Comparison of ENCODE assay signal across 1 cellular context in the genomic region with DNA sequence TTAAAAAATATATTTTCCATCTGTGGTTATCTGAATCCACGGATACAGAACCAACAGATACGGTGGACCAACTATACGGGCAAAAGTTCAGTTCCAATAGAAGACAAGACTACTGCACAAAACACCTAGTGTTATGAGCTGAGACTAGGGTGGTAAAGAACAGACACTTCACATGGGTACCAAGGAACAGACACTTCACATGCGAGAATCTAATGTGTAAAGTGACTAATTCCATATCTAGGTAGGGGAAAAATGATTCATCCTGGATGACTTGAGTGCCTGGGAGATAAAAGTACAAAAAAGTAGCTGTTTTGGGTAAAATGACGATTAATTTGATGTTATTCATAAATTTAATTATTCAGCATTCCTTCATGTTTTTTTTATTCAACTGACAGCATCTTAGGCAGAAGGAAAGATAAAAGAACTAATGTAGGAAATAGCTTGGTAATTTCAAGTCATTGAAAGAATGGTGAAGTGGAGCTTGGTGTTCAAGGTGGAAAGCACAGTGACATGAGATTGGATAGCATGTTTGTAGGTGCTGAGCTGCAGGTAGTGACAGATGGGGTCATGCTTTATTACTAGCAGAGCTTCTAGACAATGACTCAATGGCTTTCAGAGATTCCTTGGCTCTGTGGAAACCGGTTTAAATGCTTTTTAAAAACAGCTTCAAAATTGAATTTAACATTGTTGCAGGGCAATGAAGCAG.
TF ChIP-seq lines count a peak whose summit lies in the region.

No MANE protein-coding gene starts in this region.

TF ChIP-seq in WTC11, 78 proteins besides CTCF, POLR2A, EP300 and RAD21 (continued from another document):
- TF ChIP-seq, protein P1, sequence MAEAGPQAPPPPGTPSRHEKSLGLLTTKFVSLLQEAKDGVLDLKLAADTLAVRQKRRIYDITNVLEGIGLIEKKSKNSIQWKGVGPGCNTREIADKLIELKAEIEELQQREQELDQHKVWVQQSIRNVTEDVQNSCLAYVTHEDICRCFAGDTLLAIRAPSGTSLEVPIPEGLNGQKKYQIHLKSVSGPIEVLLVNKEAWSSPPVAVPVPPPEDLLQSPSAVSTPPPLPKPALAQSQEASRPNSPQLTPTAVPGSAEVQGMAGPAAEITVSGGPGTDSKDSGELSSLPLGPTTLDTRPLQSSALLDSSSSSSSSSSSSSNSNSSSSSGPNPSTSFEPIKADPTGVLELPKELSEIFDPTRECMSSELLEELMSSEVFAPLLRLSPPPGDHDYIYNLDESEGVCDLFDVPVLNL (CRISPR knock-in tag; IDR thresholded peaks at IDR 0.05; ENCODE audit: borderline replicate concordance, low read depth): no peak
- TF ChIP-seq ZNF121 (CRISPR knock-in tag; IDR thresholded peaks at IDR 0.05): no peak
- TF ChIP-seq, protein P2, sequence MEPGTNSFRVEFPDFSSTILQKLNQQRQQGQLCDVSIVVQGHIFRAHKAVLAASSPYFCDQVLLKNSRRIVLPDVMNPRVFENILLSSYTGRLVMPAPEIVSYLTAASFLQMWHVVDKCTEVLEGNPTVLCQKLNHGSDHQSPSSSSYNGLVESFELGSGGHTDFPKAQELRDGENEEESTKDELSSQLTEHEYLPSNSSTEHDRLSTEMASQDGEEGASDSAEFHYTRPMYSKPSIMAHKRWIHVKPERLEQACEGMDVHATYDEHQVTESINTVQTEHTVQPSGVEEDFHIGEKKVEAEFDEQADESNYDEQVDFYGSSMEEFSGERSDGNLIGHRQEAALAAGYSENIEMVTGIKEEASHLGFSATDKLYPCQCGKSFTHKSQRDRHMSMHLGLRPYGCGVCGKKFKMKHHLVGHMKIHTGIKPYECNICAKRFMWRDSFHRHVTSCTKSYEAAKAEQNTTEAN (CRISPR knock-in tag; IDR thresholded peaks at IDR 0.05): no peak
- TF ChIP-seq, protein P3, sequence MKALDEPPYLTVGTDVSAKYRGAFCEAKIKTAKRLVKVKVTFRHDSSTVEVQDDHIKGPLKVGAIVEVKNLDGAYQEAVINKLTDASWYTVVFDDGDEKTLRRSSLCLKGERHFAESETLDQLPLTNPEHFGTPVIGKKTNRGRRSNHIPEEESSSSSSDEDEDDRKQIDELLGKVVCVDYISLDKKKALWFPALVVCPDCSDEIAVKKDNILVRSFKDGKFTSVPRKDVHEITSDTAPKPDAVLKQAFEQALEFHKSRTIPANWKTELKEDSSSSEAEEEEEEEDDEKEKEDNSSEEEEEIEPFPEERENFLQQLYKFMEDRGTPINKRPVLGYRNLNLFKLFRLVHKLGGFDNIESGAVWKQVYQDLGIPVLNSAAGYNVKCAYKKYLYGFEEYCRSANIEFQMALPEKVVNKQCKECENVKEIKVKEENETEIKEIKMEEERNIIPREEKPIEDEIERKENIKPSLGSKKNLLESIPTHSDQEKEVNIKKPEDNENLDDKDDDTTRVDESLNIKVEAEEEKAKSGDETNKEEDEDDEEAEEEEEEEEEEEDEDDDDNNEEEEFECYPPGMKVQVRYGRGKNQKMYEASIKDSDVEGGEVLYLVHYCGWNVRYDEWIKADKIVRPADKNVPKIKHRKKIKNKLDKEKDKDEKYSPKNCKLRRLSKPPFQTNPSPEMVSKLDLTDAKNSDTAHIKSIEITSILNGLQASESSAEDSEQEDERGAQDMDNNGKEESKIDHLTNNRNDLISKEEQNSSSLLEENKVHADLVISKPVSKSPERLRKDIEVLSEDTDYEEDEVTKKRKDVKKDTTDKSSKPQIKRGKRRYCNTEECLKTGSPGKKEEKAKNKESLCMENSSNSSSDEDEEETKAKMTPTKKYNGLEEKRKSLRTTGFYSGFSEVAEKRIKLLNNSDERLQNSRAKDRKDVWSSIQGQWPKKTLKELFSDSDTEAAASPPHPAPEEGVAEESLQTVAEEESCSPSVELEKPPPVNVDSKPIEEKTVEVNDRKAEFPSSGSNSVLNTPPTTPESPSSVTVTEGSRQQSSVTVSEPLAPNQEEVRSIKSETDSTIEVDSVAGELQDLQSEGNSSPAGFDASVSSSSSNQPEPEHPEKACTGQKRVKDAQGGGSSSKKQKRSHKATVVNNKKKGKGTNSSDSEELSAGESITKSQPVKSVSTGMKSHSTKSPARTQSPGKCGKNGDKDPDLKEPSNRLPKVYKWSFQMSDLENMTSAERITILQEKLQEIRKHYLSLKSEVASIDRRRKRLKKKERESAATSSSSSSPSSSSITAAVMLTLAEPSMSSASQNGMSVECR (CRISPR knock-in tag; IDR thresholded peaks at IDR 0.05; ENCODE audit: borderline replicate concordance): no peak
- no peak for TF ChIP-seq ETV6 (CRISPR knock-in tag; IDR thresholded peaks at IDR 0.05)
- TF ChIP-seq ZNF219 (CRISPR knock-in tag; IDR thresholded peaks at IDR 0.05; ENCODE audit: borderline replicate concordance): no peak
- TF ChIP-seq NFATC4 (CRISPR knock-in tag; IDR thresholded peaks at IDR 0.05): no peak
- no peak for TF ChIP-seq ZNF396 (CRISPR knock-in tag; IDR thresholded peaks at IDR 0.05; ENCODE audit: borderline replicate concordance)
- TF ChIP-seq TP53 (CRISPR knock-in tag; IDR thresholded peaks at IDR 0.05): no peak
- no peak for TF ChIP-seq EMX1 (CRISPR knock-in tag; IDR thresholded peaks at IDR 0.05)
- TF ChIP-seq ELF4 (CRISPR knock-in tag; IDR thresholded peaks at IDR 0.05; ENCODE audit: low read depth): no peak
- no peak for TF ChIP-seq SOX15 (CRISPR knock-in tag; IDR thresholded peaks at IDR 0.05)
- TF ChIP-seq JAZF1 (CRISPR knock-in tag; IDR thresholded peaks at IDR 0.05): no peak
- TF ChIP-seq, protein P4, sequence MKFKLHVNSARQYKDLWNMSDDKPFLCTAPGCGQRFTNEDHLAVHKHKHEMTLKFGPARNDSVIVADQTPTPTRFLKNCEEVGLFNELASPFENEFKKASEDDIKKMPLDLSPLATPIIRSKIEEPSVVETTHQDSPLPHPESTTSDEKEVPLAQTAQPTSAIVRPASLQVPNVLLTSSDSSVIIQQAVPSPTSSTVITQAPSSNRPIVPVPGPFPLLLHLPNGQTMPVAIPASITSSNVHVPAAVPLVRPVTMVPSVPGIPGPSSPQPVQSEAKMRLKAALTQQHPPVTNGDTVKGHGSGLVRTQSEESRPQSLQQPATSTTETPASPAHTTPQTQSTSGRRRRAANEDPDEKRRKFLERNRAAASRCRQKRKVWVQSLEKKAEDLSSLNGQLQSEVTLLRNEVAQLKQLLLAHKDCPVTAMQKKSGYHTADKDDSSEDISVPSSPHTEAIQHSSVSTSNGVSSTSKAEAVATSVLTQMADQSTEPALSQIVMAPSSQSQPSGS (CRISPR knock-in tag; IDR thresholded peaks at IDR 0.05; ENCODE audit: borderline replicate concordance, low read depth): no peak
- TF ChIP-seq, protein P5, sequence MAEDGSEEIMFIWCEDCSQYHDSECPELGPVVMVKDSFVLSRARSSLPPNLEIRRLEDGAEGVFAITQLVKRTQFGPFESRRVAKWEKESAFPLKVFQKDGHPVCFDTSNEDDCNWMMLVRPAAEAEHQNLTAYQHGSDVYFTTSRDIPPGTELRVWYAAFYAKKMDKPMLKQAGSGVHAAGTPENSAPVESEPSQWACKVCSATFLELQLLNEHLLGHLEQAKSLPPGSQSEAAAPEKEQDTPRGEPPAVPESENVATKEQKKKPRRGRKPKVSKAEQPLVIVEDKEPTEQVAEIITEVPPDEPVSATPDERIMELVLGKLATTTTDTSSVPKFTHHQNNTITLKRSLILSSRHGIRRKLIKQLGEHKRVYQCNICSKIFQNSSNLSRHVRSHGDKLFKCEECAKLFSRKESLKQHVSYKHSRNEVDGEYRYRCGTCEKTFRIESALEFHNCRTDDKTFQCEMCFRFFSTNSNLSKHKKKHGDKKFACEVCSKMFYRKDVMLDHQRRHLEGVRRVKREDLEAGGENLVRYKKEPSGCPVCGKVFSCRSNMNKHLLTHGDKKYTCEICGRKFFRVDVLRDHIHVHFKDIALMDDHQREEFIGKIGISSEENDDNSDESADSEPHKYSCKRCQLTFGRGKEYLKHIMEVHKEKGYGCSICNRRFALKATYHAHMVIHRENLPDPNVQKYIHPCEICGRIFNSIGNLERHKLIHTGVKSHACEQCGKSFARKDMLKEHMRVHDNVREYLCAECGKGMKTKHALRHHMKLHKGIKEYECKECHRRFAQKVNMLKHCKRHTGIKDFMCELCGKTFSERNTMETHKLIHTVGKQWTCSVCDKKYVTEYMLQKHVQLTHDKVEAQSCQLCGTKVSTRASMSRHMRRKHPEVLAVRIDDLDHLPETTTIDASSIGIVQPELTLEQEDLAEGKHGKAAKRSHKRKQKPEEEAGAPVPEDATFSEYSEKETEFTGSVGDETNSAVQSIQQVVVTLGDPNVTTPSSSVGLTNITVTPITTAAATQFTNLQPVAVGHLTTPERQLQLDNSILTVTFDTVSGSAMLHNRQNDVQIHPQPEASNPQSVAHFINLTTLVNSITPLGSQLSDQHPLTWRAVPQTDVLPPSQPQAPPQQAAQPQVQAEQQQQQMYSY (CRISPR knock-in tag; IDR thresholded peaks at IDR 0.05): no peak
